Comparison of ENCODE assay signal across 7 cellular contexts in the genomic region with DNA sequence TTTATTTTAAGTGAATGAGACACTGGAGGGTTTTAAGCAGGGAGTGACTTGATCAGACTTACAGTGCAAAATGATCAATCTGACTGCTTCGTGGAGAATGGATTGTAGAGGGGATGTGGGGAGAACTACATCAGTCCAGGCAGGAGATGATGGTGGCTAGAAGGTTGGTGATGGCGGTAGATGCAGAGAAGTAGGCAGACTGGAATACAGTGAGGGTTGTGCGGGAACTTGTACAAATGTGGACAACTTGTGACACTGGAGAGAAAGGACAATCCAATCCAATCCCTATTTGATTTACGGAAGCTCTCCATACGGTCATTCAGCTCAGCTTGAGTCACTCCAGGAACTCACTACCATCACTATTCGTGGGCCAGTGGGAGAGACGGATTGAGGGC. TPM values are rescaled to one million over a fixed set of nuclear protein-coding genes. Genes with fewer than 3 reads are reported as not detected.
DNase-seq lines count a peak whose midpoint lies in the region; ATAC-seq lines count a peak whose summit lies in the region.

No MANE protein-coding gene starts in this region.

- H3K4me1 Mint-ChIP-seq in activated naive CD8-positive, alpha-beta T cell treated with anti-CD3 and anti-CD28 coated beads for 36 hours, result peaks cover 34% of the 10 kb centered on the region

- H3K27me3 Mint-ChIP-seq in activated naive CD8-positive, alpha-beta T cell treated with anti-CD3 and anti-CD28 coated beads for 36 hours, result no peaks in the 10 kb centered on the region

- no peaks in the 10 kb centered on the region for H3K27me3 ChIP-seq in HUES6 (ENCODE audit: control insufficient read depth, insufficient read depth, low read length)
- H3K27me3 ChIP-seq in iPS-20b (ENCODE audit: insufficient read depth, low read length), result 0 out of 2 replicates have a peak, but pooled peaks cover 3% of the 10 kb centered on the region
- no peaks in the 10 kb centered on the region for H3K27me3 ChIP-seq in stomach smooth muscle (ENCODE audit: control insufficient read depth in 1 of 2, insufficient read depth in 2 of 2, low read length in 2 of 2)

- peak overlapping the region; percentile 81 for H3K4me3 ChIP-seq in HUES6 (ENCODE audit: low read depth, low read length)
- peak overlapping the region; percentile 89 for H3K4me3 ChIP-seq in iPS-20b (ENCODE audit: low read length)
- H3K4me3 ChIP-seq in stomach smooth muscle (ENCODE audit: low read length in 2 of 2), result peak overlapping the region; percentile 95 to 99

- 0 out of 2 replicates have a peak overlapping the region, but pooled peaks have one; percentile 65 for H3K27ac ChIP-seq in HUES6 (ENCODE audit: low read depth, low read length)
- H3K27ac ChIP-seq in iPS-20b (ENCODE audit: low read length), result peak overlapping the region; percentile 26
- H3K27ac ChIP-seq in stomach smooth muscle (ENCODE audit: low read length), result peak overlapping the region; percentile 92

- H3K4me3 Mint-ChIP-seq in activated naive CD8-positive, alpha-beta T cell treated with anti-CD3 and anti-CD28 coated beads for 36 hours, result peak overlapping the region; percentile 83

- H3K36me3 ChIP-seq in HUES6 (ENCODE audit: control insufficient read depth, insufficient read depth, low read length) (peaks cover 12% of the 10 kb centered on the region), iPS-20b (ENCODE audit: insufficient read depth, low read depth, low read length) (peaks cover 10% of the 10 kb centered on the region), stomach smooth muscle (ENCODE audit: control insufficient read depth in 2 of 2, insufficient read depth in 2 of 2, low read length in 2 of 2) (peaks cover 9 to 11% of the 10 kb centered on the region in 2 donors)

- H3K9me3 ChIP-seq in HUES6 (ENCODE audit: control insufficient read depth, insufficient read depth, low read depth, low read length) (no peaks in the 10 kb centered on the region), iPS-20b (ENCODE audit: insufficient read depth, low read depth, low read length) (no peaks in the 10 kb centered on the region), stomach smooth muscle (ENCODE audit: control insufficient read depth in 2 of 2, low read length in 2 of 2) (no peaks in the 10 kb centered on the region)

- no peak for DNase-seq in activated naive CD8-positive, alpha-beta T cell treated with anti-CD3 and anti-CD28 coated beads for 36 hours
- DNase-seq in inferior parietal cortex (ENCODE audit: extremely low spot score), result no peak

- ATAC-seq in GM18858 (IDR thresholded peaks at IDR 0.05; ENCODE audit: unreplicated experiment) (no peak), HG02885 (IDR thresholded peaks at IDR 0.05; ENCODE audit: poor library complexity, unreplicated experiment) (no peak)

- peaks cover 12% of the 10 kb centered on the region for H3K4me1 ChIP-seq in HUES6 (ENCODE audit: control insufficient read depth, insufficient read depth, low read length)
- peaks cover 14% of the 10 kb centered on the region for H3K4me1 ChIP-seq in iPS-20b (ENCODE audit: insufficient read depth, low read length)
- peaks cover 23% of the 10 kb centered on the region for H3K4me1 ChIP-seq in stomach smooth muscle (ENCODE audit: control insufficient read depth, insufficient read depth, low read length)

- H3K27ac Mint-ChIP-seq in activated naive CD8-positive, alpha-beta T cell treated with anti-CD3 and anti-CD28 coated beads for 36 hours, result peak overlapping the region; percentile 96

- H3K9ac ChIP-seq in HUES6 (ENCODE audit: low read length) (peak overlapping the region; percentile 79), iPS-20b (ENCODE audit: low read depth, low read length) (peak overlapping the region; percentile 85), stomach smooth muscle (ENCODE audit: low read length in 2 of 2) (peak overlapping the region; percentile 97 to 99)

- H3K9me3 Mint-ChIP-seq in activated naive CD8-positive, alpha-beta T cell treated with anti-CD3 and anti-CD28 coated beads for 36 hours, result no peaks in the 10 kb centered on the region

- H3K36me3 Mint-ChIP-seq in activated naive CD8-positive, alpha-beta T cell treated with anti-CD3 and anti-CD28 coated beads for 36 hours, result peaks cover 20% of the 10 kb centered on the region

RNA-seq across cellular contexts. Expression of a gene that starts 0.6 kb away (rescaled TPM):
- total RNA-seq in activated naive CD8-positive, alpha-beta T cell treated with anti-CD3 and anti-CD28 coated beads for 36 hours, result 1 to 10 TPM; 1.7 to 1.9 TPM

RNA-seq across cellular contexts. Expression of a gene that starts 0.7 kb away (rescaled TPM):
- 10 to 100 TPM; 36.7 to 38.3 TPM for total RNA-seq in activated naive CD8-positive, alpha-beta T cell treated with anti-CD3 and anti-CD28 coated beads for 36 hours

RNA-seq across cellular contexts. Expression of a gene that starts 39.3 kb away (rescaled TPM):
- total RNA-seq in activated naive CD8-positive, alpha-beta T cell treated with anti-CD3 and anti-CD28 coated beads for 36 hours, result 1 to 10 TPM; 6.6 TPM

RNA-seq across cellular contexts. Expression of a gene that starts 55.3 kb away (rescaled TPM):
- not detected for total RNA-seq in activated naive CD8-positive, alpha-beta T cell treated with anti-CD3 and anti-CD28 coated beads for 36 hours

Comparison
In these comparisons a context has a peak if more than half of its experiments do, and no peak if none do; other contexts are left out.
1. H3K27ac ChIP-seq: peak in every context shown above with its lines; median percentile 92 in stomach smooth muscle; 65 in HUES6; 26 in iPS-20b.